ENCODE assay signal across 9 cellular contexts in genomic region chr14:103519043-103519836, GRCh38. TPM values are rescaled to one million over a fixed set of nuclear protein-coding genes. Genes with fewer than 3 reads are reported as not detected.
DNase-seq lines count a peak whose midpoint lies in the region; ATAC-seq and TF ChIP-seq lines count a peak whose summit lies in the region.
"Had no signal": no experiment of that assay in that cellular context is flagged by ENCODE, and none has a peak within 500 bp of the region (broad histone marks: within the 10 kb centered on the region; RNA-seq: fewer than 3 reads in every experiment).

No MANE protein-coding gene starts in this region.

- H3K4me3 ChIP-seq in MG63, result no peak overlapping the region
- H3K4me3 ChIP-seq: cardiac muscle cell had no signal

- intact Hi-C loops in Calu3 (cut with micrococcal nuclease; ENCODE audit: unreplicated experiment), result loop anchor here (2.0 kb wide), 1 partner anchor 28 kb away; no protein-coding TSS in a partner anchor
- intact Hi-C loops in dendritic cell treated with granulocyte-macrophage colony-stimulating factor and Interleukin-4, amounts not matched to agents 40 ng/mL and 50 ng/mL, for 4 days (cut with micrococcal nuclease), result no loop called here

- no peaks in the 10 kb centered on the region for H3K9me3 Mint-ChIP-seq in Calu3 (ENCODE audit: low read depth, unreplicated experiment)
- no peaks in the 10 kb centered on the region for H3K9me3 Mint-ChIP-seq in dendritic cell treated with granulocyte-macrophage colony-stimulating factor and Interleukin-4, amounts not matched to agents 40 ng/mL and 50 ng/mL, for 4 days
- H3K9me3 Mint-ChIP-seq in neural crest cell, result no peaks in the 10 kb centered on the region

- H3K4me3 Mint-ChIP-seq in Calu3 (ENCODE audit: low read depth, unreplicated experiment), result no peak overlapping the region
- no peak overlapping the region for H3K4me3 Mint-ChIP-seq in dendritic cell treated with granulocyte-macrophage colony-stimulating factor and Interleukin-4, amounts not matched to agents 40 ng/mL and 50 ng/mL, for 4 days
- peak overlapping the region; percentile 91 for H3K4me3 Mint-ChIP-seq in neural crest cell

- DNase-seq in Calu3 (no peak), Kasumi-1 (lab: John Stamatoyannopoulos, UW) (peak; percentile 85 to 88), neural crest cell (ENCODE audit: low read depth, low spot score) (no peak), NK-92 (lab: John Stamatoyannopoulos, UW; ENCODE audit: unreplicated experiment) (no peak), MG63 (no peak), mucosa of gallbladder (ENCODE audit: low spot score) (no peak)

- no peaks in the 10 kb centered on the region; the same call in 1 of the 2 replicates for H3K36me3 ChIP-seq in MG63
- H3K36me3 ChIP-seq: cardiac muscle cell had no signal

- ATAC-seq in HG03342 (IDR thresholded peaks at IDR 0.05; ENCODE audit: unreplicated experiment), result no peak

- TF ChIP-seq CTCF in Calu3 (IDR thresholded peaks at IDR 0.05; ENCODE audit: unreplicated experiment) (no peak), neural crest cell (conservative IDR thresholded peaks at IDR 0.05) (no peak)

- H3K27me3 Mint-ChIP-seq in Calu3 (ENCODE audit: unreplicated experiment) (no peaks in the 10 kb centered on the region), neural crest cell (ENCODE audit: low read depth) (peaks cover 33% of the 10 kb centered on the region)
- H3K27me3 Mint-ChIP-seq in dendritic cell treated with granulocyte-macrophage colony-stimulating factor and Interleukin-4, amounts not matched to agents 40 ng/mL and 50 ng/mL, for 4 days, result peaks cover 19% of the 10 kb centered on the region

- no peaks in the 10 kb centered on the region for H3K9me3 ChIP-seq in MG63

- no TSS peak for BruUV-seq in Calu3 (replicated peaks; lab: Mats Ljungman, UMichigan)

- H3K27ac Mint-ChIP-seq in Calu3 (ENCODE audit: unreplicated experiment) (peak overlapping the region; percentile 18), neural crest cell (ENCODE audit: unreplicated experiment) (peak overlapping the region; percentile 86)
- H3K27ac Mint-ChIP-seq in dendritic cell treated with granulocyte-macrophage colony-stimulating factor and Interleukin-4, amounts not matched to agents 40 ng/mL and 50 ng/mL, for 4 days, result peak overlapping the region; percentile 53

- CTCF ChIA-PET in Calu3 (lab: Charles Lee), result interaction anchor here (0.9 to 2.5 kb wide), 5 partner anchors 9 to 28 kb away, joined by 3 to 23 read pairs (median 4); partner anchors contain the start of gene TRMT61A

- H3K27me3 ChIP-seq in MG63, result no peaks in the 10 kb centered on the region; the same call in 1 of the 2 replicates

- H3K4me1 Mint-ChIP-seq in Calu3 (ENCODE audit: low read depth, unreplicated experiment) (peaks cover 5% of the 10 kb centered on the region), neural crest cell (peaks cover 34% of the 10 kb centered on the region)
- H3K4me1 Mint-ChIP-seq in dendritic cell treated with granulocyte-macrophage colony-stimulating factor and Interleukin-4, amounts not matched to agents 40 ng/mL and 50 ng/mL, for 4 days (ENCODE audit: low read depth), result peaks cover 31% of the 10 kb centered on the region

- peaks cover 37% of the 10 kb centered on the region for H3K36me3 Mint-ChIP-seq in Calu3 (ENCODE audit: insufficient read depth, unreplicated experiment)
- peaks cover 32% of the 10 kb centered on the region for H3K36me3 Mint-ChIP-seq in dendritic cell treated with granulocyte-macrophage colony-stimulating factor and Interleukin-4, amounts not matched to agents 40 ng/mL and 50 ng/mL, for 4 days (ENCODE audit: low read depth)
- peaks cover 8% of the 10 kb centered on the region for H3K36me3 Mint-ChIP-seq in neural crest cell (ENCODE audit: low read depth)

RNA-seq across cellular contexts. Expression of gene CKB, which starts 3.4 kb away (rescaled TPM):
- total RNA-seq in Calu3 (2022) (27.0 and 28.2 TPM in 2 replicates), neural crest cell (961 and 996 TPM in 2 replicates), mucosa of gallbladder (424 TPM)
- total RNA-seq in MG63 (2014; rRNA removed; shearing (Covaris generic); ENCODE audit: low replicate concordance), result 34.9 and 45.2 TPM in 2 replicates

RNA-seq across cellular contexts. Expression of gene TRMT61A, which starts 9.8 kb away (rescaled TPM):
- total RNA-seq in Calu3 (2022), result 25.9 and 28.0 TPM in 2 replicates
- total RNA-seq in neural crest cell, result 10.9 and 12.5 TPM in 2 replicates
- total RNA-seq in MG63 (2014; rRNA removed; shearing (Covaris generic); ENCODE audit: low replicate concordance), result 29.0 and 43.2 TPM in 2 replicates
- total RNA-seq in mucosa of gallbladder, result 13.5 TPM

RNA-seq across cellular contexts. Expression of gene BAG5, which starts 43.2 kb away (rescaled TPM):
- total RNA-seq in Calu3 (2022) (36.5 and 38.4 TPM in 2 replicates), neural crest cell (32.1 and 33.5 TPM in 2 replicates), mucosa of gallbladder (24.2 TPM)
- total RNA-seq in MG63 (2014; rRNA removed; shearing (Covaris generic); ENCODE audit: low replicate concordance), result 5.4 and 8.2 TPM in 2 replicates

RNA-seq across cellular contexts. Expression of gene COA8, which starts 43.5 kb away (rescaled TPM):
- total RNA-seq in Calu3 (2022) (29.1 and 37.2 TPM in 2 replicates), neural crest cell (33.7 and 37.2 TPM in 2 replicates), mucosa of gallbladder (33.7 TPM)
- total RNA-seq in MG63 (2014; rRNA removed; shearing (Covaris generic); ENCODE audit: low replicate concordance), result 18.4 and 38.9 TPM in 2 replicates

Comparison
In these comparisons a context has a peak if more than half of its experiments do, and no peak if none do; other contexts are left out.
1. DNase-seq: peak in Kasumi-1 (2 of 2); none in Calu3 (single experiment), neural crest cell (single experiment), NK-92 (single experiment), MG63 (single experiment) and mucosa of gallbladder (single experiment).
2. H3K27ac Mint-ChIP-seq: peak in every context shown above with its lines; median percentile 86 in neural crest cell; 53 in dendritic cell treated with granulocyte-macrophage colony-stimulating factor and Interleukin-4, amounts not matched to agents 40 ng/mL and 50 ng/mL, for 4 days; 18 in Calu3.